ENCODE assay signal across 17 cellular contexts in the genomic region with DNA sequence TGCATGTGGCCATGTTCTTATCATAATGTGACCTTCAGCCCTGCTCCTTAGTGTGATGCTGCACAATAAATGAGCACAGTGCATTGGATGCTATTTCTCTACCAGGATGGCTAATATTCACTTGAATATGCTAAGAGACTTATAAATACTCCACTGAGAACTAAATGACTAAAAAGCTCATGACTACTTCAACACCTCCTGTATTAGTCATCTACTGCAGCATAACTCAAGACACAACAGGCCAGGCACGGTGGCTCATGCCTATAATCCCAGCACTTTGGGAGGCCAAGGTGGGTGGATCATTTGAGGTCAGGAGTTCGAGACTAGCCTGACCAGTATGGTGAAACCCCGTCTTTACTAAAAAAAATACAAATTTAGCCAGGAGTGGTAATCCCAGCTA.
"Had no signal": no experiment of that assay in that cellular context is flagged by ENCODE, and none has a peak within 500 bp of the region (broad histone marks: within the 10 kb centered on the region; RNA-seq: fewer than 3 reads in every experiment).

No MANE protein-coding gene starts in this region.

- H3K4me1 ChIP-seq: prostate gland, right lobe of liver, upper lobe of left lung had no signal

- H3K27ac Mint-ChIP-seq: activated CD4-positive, alpha-beta memory T cell treated with anti-CD3 and anti-CD28 coated beads, Interleukin-2, amount 10 ng/mL, durations not matched to agents 7 days and 5 days; activated CD4-positive, alpha-beta T cell treated with anti-CD3 and anti-CD28 coated beads for 36 hours; activated naive CD8-positive, alpha-beta T cell treated with anti-CD3 and anti-CD28 coated beads, Interleukin-2, amount 10 ng/mL, durations not matched to agents 7 days and 5 days; natural killer cell treated with Interleukin-12 subunit alpha and Interleukin-12 subunit beta and Interleukin-15 and Interleukin-18, amount 100 ng/mL, for 72 hours; stimulated activated naive B cell treated with anti-CD40 and anti-IgM and Interleukin-4, amounts not matched to agents 10 μg/mL and 1 μg/mL and 100 μg/mL, for 72 hours had no signal

- H3K4me1 Mint-ChIP-seq: activated CD4-positive, alpha-beta memory T cell treated with anti-CD3 and anti-CD28 coated beads, Interleukin-2, amount 10 ng/mL, durations not matched to agents 7 days and 5 days; activated CD4-positive, alpha-beta T cell treated with anti-CD3 and anti-CD28 coated beads for 36 hours; activated naive CD8-positive, alpha-beta T cell treated with anti-CD3 and anti-CD28 coated beads, Interleukin-2, amount 10 ng/mL, durations not matched to agents 7 days and 5 days; stimulated activated naive B cell treated with anti-CD40 and anti-IgM and Interleukin-4, amounts not matched to agents 10 μg/mL and 1 μg/mL and 100 μg/mL, for 72 hours had no signal

- H3K27me3 ChIP-seq: right lobe of liver, upper lobe of left lung had no signal

- H3K4me3 ChIP-seq: coronary artery, prostate gland, right lobe of liver, upper lobe of left lung had no signal

- H3K36me3 ChIP-seq: prostate gland, right lobe of liver, upper lobe of left lung had no signal

- DNase-seq: activated CD4-positive, alpha-beta memory T cell treated with anti-CD3 and anti-CD28 coated beads, Interleukin-2, amount 10 ng/mL, durations not matched to agents 7 days and 5 days; activated CD4-positive, alpha-beta T cell treated with anti-CD3 and anti-CD28 coated beads for 36 hours; activated naive CD8-positive, alpha-beta T cell treated with anti-CD3 and anti-CD28 coated beads, Interleukin-2, amount 10 ng/mL, durations not matched to agents 7 days and 5 days; activated T-cell treated with anti-CD3 and anti-CD28 coated beads, Interleukin-2, amount 50 U/mL, for 48 hours; aorta; effector CD4-positive, alpha-beta T cell; nucleus accumbens; right lobe of liver; stimulated activated CD4-positive, alpha-beta T cell treated with anti-CD3 and anti-CD28 coated beads, Interleukin-2, amount 100 ng/mL, for 24 hours; stimulated activated naive B cell treated with anti-CD40 and anti-IgM and Interleukin-4, amounts not matched to agents 10 μg/mL and 1 μg/mL and 100 μg/mL, for 72 hours; T1000; upper lobe of left lung had no signal

- H3K36me3 Mint-ChIP-seq: activated naive CD8-positive, alpha-beta T cell treated with anti-CD3 and anti-CD28 coated beads, Interleukin-2, amount 10 ng/mL, durations not matched to agents 7 days and 5 days; stimulated activated naive B cell treated with anti-CD40 and anti-IgM and Interleukin-4, amounts not matched to agents 10 μg/mL and 1 μg/mL and 100 μg/mL, for 72 hours had no signal

- H3K27me3 Mint-ChIP-seq: activated CD4-positive, alpha-beta memory T cell treated with anti-CD3 and anti-CD28 coated beads, Interleukin-2, amount 10 ng/mL, durations not matched to agents 7 days and 5 days; activated CD4-positive, alpha-beta T cell treated with anti-CD3 and anti-CD28 coated beads for 36 hours; activated naive CD8-positive, alpha-beta T cell treated with anti-CD3 and anti-CD28 coated beads, Interleukin-2, amount 10 ng/mL, durations not matched to agents 7 days and 5 days; natural killer cell treated with Interleukin-12 subunit alpha and Interleukin-12 subunit beta and Interleukin-15 and Interleukin-18, amount 100 ng/mL, for 72 hours; stimulated activated naive B cell treated with anti-CD40 and anti-IgM and Interleukin-4, amounts not matched to agents 10 μg/mL and 1 μg/mL and 100 μg/mL, for 72 hours had no signal

- H3K4me3 Mint-ChIP-seq: activated CD4-positive, alpha-beta memory T cell treated with anti-CD3 and anti-CD28 coated beads, Interleukin-2, amount 10 ng/mL, durations not matched to agents 7 days and 5 days; activated CD4-positive, alpha-beta T cell treated with anti-CD3 and anti-CD28 coated beads for 36 hours; activated naive CD8-positive, alpha-beta T cell treated with anti-CD3 and anti-CD28 coated beads, Interleukin-2, amount 10 ng/mL, durations not matched to agents 7 days and 5 days; natural killer cell treated with Interleukin-12 subunit alpha and Interleukin-12 subunit beta and Interleukin-15 and Interleukin-18, amount 100 ng/mL, for 72 hours; stimulated activated naive B cell treated with anti-CD40 and anti-IgM and Interleukin-4, amounts not matched to agents 10 μg/mL and 1 μg/mL and 100 μg/mL, for 72 hours had no signal

- H3K9me3 ChIP-seq: prostate gland, right lobe of liver had no signal

- ATAC-seq: activated CD4-positive, alpha-beta T cell treated with anti-CD3 and anti-CD28 coated beads for 36 hours; left lobe of liver; natural killer cell treated with Interleukin-12 subunit alpha and Interleukin-12 subunit beta and Interleukin-15 and Interleukin-18, amount 100 ng/mL, for 72 hours; right lobe of liver; stimulated activated naive B cell treated with anti-CD40 and anti-IgM and Interleukin-4, amounts not matched to agents 10 μg/mL and 1 μg/mL and 100 μg/mL, for 72 hours had no signal

- H3K27ac ChIP-seq: coronary artery, prostate gland, right lobe of liver, upper lobe of left lung, VCaP had no signal
